16 cellular contexts compared by ENCODE assay signal in genomic region chr18:62364558-62364957, GRCh38. TPM values are rescaled to one million over a fixed set of nuclear protein-coding genes. Genes with fewer than 3 reads are reported as not detected.
DNase-seq lines count a peak whose midpoint lies in the region; ATAC-seq, FAIRE-seq and TF ChIP-seq lines count a peak whose summit lies in the region.
"Had no signal": no experiment of that assay in that cellular context is flagged by ENCODE, and none has a peak within 500 bp of the region (broad histone marks: within the 10 kb centered on the region; RNA-seq: fewer than 3 reads in every experiment).

No MANE protein-coding gene starts in this region.

- WGBS in HepG2 (ENCODE audit: low lambda C conversion rate): 97% methylated on average over 5 of the region's 5 CpGs
- WGBS in right lobe of liver (ENCODE audit: insufficient coverage, low coverage, low lambda C conversion rate, missing lambda C conversion rate): 87% methylated on average over 4 of the region's 5 CpGs
- WGBS in K562 (ENCODE audit: insufficient coverage, low coverage, missing lambda C conversion rate): 3% methylated on average over 5 of the region's 5 CpGs

- H3K4me1 Mint-ChIP-seq in activated CD4-positive, alpha-beta T cell treated with anti-CD3 and anti-CD28 coated beads for 36 hours: peaks cover 21% of the 10 kb centered on the region

- H3K4me2 ChIP-seq in HepG2 (ENCODE audit: low read depth, low read length) (no peak overlapping the region), K562 (ENCODE audit: insufficient read depth, low read length) (no peak overlapping the region)

- H3K27me3 Mint-ChIP-seq in activated CD4-positive, alpha-beta T cell treated with anti-CD3 and anti-CD28 coated beads for 36 hours: peaks cover 5% of the 10 kb centered on the region

- DNase-seq in activated CD4-positive, alpha-beta T cell treated with anti-CD3 and anti-CD28 coated beads for 36 hours: no peak
- DNase-seq in activated CD4-positive, alpha-beta T cell treated with anti-CD3 and anti-CD28 coated beads for 4 hours: no peak
- DNase-seq in HepG2 (ENCODE audit: low spot score) (no peak), right lobe of liver (no peak), K562 (ENCODE audit: extremely low read depth in 1 of 4, low spot score in 3 of 4) (no peak), left cardiac atrium (no peak)
- DNase-seq in stimulated activated CD4-positive, alpha-beta T cell treated with anti-CD3 and anti-CD28 coated beads, Interleukin-4, amount 100 ng/mL, for 24 hours: no peak
- DNase-seq: CD4-positive, alpha-beta memory T cell; DMS79 treated with DMSO at 0.1 percent for 48 hours; GF-D8; GOT3; H9 had no signal

- H3K4me1 ChIP-seq in HepG2 (ENCODE audit: insufficient read depth, low read length) (no peaks in the 10 kb centered on the region), right lobe of liver (no peaks in the 10 kb centered on the region), K562 (replicated peaks in 1 of 2; ENCODE audit: control insufficient read depth in 2 of 2, insufficient read depth in 2 of 2, low read length in 2 of 2) (no peaks in the 10 kb centered on the region)

- peaks cover 2% of the 10 kb centered on the region for H3K36me3 Mint-ChIP-seq in activated CD4-positive, alpha-beta T cell treated with anti-CD3 and anti-CD28 coated beads for 36 hours (ENCODE audit: low read depth)
- H3K36me3 Mint-ChIP-seq: CD4-positive, alpha-beta memory T cell had no signal

- H2AFZ ChIP-seq in HepG2 (ENCODE audit: low read length) (no peak overlapping the region), K562 (ENCODE audit: low read depth, low read length) (no peak overlapping the region)

- H3K9me3 Mint-ChIP-seq in activated CD4-positive, alpha-beta T cell treated with anti-CD3 and anti-CD28 coated beads for 36 hours (ENCODE audit: low read depth): no peaks in the 10 kb centered on the region
- H3K9me3 Mint-ChIP-seq: CD4-positive, alpha-beta memory T cell; H9 had no signal

- in situ Hi-C loops in HepG2 (cut with HindIII; ENCODE audit: extremely low pct_ligation_motif_present, low pct_unique_long_range_greater_than_20kb): no loop called here
- in situ Hi-C loops in K562 (cut with MboI): no loop called here

- H3K36me3 ChIP-seq in HepG2 (replicated peaks in 1 of 2; ENCODE audit: control insufficient read depth in 1 of 2, insufficient read depth in 2 of 2, low read length in 2 of 2): peaks cover 0 to 12% of the 10 kb centered on the region in 2 experiments; a peak in 2 of 5 replicates
- no peaks in the 10 kb centered on the region for H3K36me3 ChIP-seq in right lobe of liver
- no peaks in the 10 kb centered on the region for H3K36me3 ChIP-seq in K562 (ENCODE audit: control insufficient read depth, insufficient read depth, low read length)
- H3K36me3 ChIP-seq: BLaER1 had no signal

- POLR2A ChIA-PET in activated CD4-positive, alpha-beta T cell treated with anti-CD3 and anti-CD28 coated beads for 36 hours (lab: Charles Lee): interaction anchor here (0.5 kb wide), 1 partner anchor 11 kb away, joined by 3 read pairs; no protein-coding TSS in a partner anchor
- POLR2A ChIA-PET in HepG2 (lab: Yijun Ruan, JAX) (no interaction called here), K562 (lab: Yijun Ruan, JAX) (interaction anchor here (0.7 to 1.7 kb wide), 2 partner anchors 10 to 158 kb away, joined by 3 to 6 read pairs; no protein-coding TSS in a partner anchor)

- CTCF ChIA-PET in activated CD4-positive, alpha-beta T cell treated with anti-CD3 and anti-CD28 coated beads for 36 hours (lab: Charles Lee): interaction anchor here (0.7 kb wide), 2 partner anchors 24 to 174 kb away, joined by 3 read pairs; no protein-coding TSS in a partner anchor
- CTCF ChIA-PET in HepG2 (lab: Yijun Ruan, JAX; ENCODE audit: low intra/inter-chr PET ratio, low total read pairs) (no interaction called here), K562 (lab: Yijun Ruan, JAX; ENCODE audit: low intra/inter-chr PET ratio) (no interaction called here)

- no peak overlapping the region for H3K4me3 ChIP-seq in HepG2 (replicated peaks in 1 of 3; ENCODE audit: insufficient read depth in 1 of 3, low read depth in 2 of 3, low read length in 3 of 3)
- H3K4me3 ChIP-seq in right lobe of liver: no peak overlapping the region
- H3K4me3 ChIP-seq in K562: no peak overlapping the region
- H3K4me3 ChIP-seq: BLaER1 had no signal

- TF ChIP-seq RAD21 in HepG2 (CRISPR knock-in tag; IDR thresholded peaks at IDR 0.05): no peak
- TF ChIP-seq RAD21 in K562 (CRISPR knock-in tag; conservative IDR thresholded peaks at IDR 0.05 in 1 of 2, IDR thresholded peaks at IDR 0.05 in 1 of 2): no peak

- H3K27me3 ChIP-seq in HepG2 (ENCODE audit: control insufficient read depth in 1 of 2, insufficient read depth in 2 of 2, low read length in 2 of 2) (no peaks in the 10 kb centered on the region), right lobe of liver (no peaks in the 10 kb centered on the region), K562 (ENCODE audit: control insufficient read depth in 2 of 2, insufficient read depth in 2 of 2, low read length in 2 of 2) (peaks cover 9 to 32% of the 10 kb centered on the region in 2 experiments; a peak in 4 of 5 replicates)
- H3K27me3 ChIP-seq: BLaER1 had no signal

- H3K9me3 ChIP-seq in HepG2 (ENCODE audit: low read length) (no peaks in the 10 kb centered on the region), right lobe of liver (no peaks in the 10 kb centered on the region), K562 (replicated peaks; ENCODE audit: control insufficient read depth, insufficient read depth, low read depth, low read length) (no peaks in the 10 kb centered on the region)
- H3K9me3 ChIP-seq: BLaER1 had no signal

- intact Hi-C loops in activated CD4-positive, alpha-beta T cell treated with anti-CD3 and anti-CD28 coated beads for 36 hours (cut with DNase I, micrococcal nuclease): no loop called here
- intact Hi-C loops in HepG2 (cut with micrococcal nuclease; ENCODE audit: unreplicated experiment): no loop called here
- intact Hi-C loops in right lobe of liver (cut with DNase I): no loop called here
- intact Hi-C loops in K562 (cut with micrococcal nuclease): no loop called here
- intact Hi-C loops in left cardiac atrium (cut with DNase I): no loop called here

- ATAC-seq in activated CD4-positive, alpha-beta T cell treated with anti-CD3 and anti-CD28 coated beads for 36 hours: no peak
- ATAC-seq in HepG2 (no peak), right lobe of liver (no peak), K562 (no peak), left cardiac atrium (no peak)

- H3K9ac ChIP-seq in HepG2 (ENCODE audit: insufficient read depth, low read depth, low read length) (no peak overlapping the region), K562 (ENCODE audit: insufficient read depth in 1 of 2, low read depth in 2 of 2, low read length in 2 of 2) (no peak overlapping the region)
- H3K9ac ChIP-seq: BLaER1 had no signal

- H3K9me1 ChIP-seq in K562 (ENCODE audit: control insufficient read depth, insufficient read depth, low read length): no peaks in the 10 kb centered on the region

- TF ChIP-seq POLR2A in HepG2 (IDR thresholded peaks at IDR 0.05; ENCODE audit: insufficient read depth in 1 of 2, low read depth in 2 of 2, low read length in 2 of 2) (no peak), right lobe of liver (IDR thresholded peaks at IDR 0.05) (no peak), K562 (conservative IDR thresholded peaks at IDR 0.05) (no peak)

- no peak overlapping the region for H3K4me3 Mint-ChIP-seq in activated CD4-positive, alpha-beta T cell treated with anti-CD3 and anti-CD28 coated beads for 36 hours
- H3K4me3 Mint-ChIP-seq: CD14-positive monocyte; CD4-positive, alpha-beta memory T cell; H9 had no signal

- no peak for FAIRE-seq in HepG2 (lab: Jason Lieb, UNC)
- no peak for FAIRE-seq in K562 (lab: Jason Lieb, UNC)

- TF ChIP-seq CTCF in HepG2 (CRISPR knock-in tag; IDR thresholded peaks at IDR 0.05) (no peak), right lobe of liver (IDR thresholded peaks at IDR 0.05) (no peak), K562 (IDR thresholded peaks at IDR 0.05 in 2 of 3, conservative IDR thresholded peaks at IDR 0.05 in 1 of 3; ENCODE audit: insufficient read depth in 2 of 3, low read depth in 1 of 3, low read length in 3 of 3) (no peak)

- H4K20me1 ChIP-seq in HepG2 (ENCODE audit: insufficient read depth, low read length): no peaks in the 10 kb centered on the region
- no peaks in the 10 kb centered on the region for H4K20me1 ChIP-seq in K562 (replicated peaks; ENCODE audit: control insufficient read depth, insufficient read depth, low read length)
- H4K20me1 ChIP-seq: BLaER1 had no signal

- BruUV-seq in HepG2 (replicated peaks; lab: Mats Ljungman, UMichigan): no TSS peak
- BruUV-seq in K562 (replicated peaks; lab: Mats Ljungman, UMichigan): no TSS peak

- H3K27ac ChIP-seq in HepG2 (ENCODE audit: extremely low read length, insufficient read depth, low read length) (no peak overlapping the region), right lobe of liver (no peak overlapping the region), K562 (ENCODE audit: extremely low read depth, low read depth, low read length) (no peak overlapping the region)
- H3K27ac ChIP-seq: 22Rv1, BLaER1 had no signal

- H3K79me2 ChIP-seq in HepG2 (ENCODE audit: insufficient read depth, low read length): no peaks in the 10 kb centered on the region
- no peaks in the 10 kb centered on the region for H3K79me2 ChIP-seq in K562 (ENCODE audit: control insufficient read depth, insufficient read depth, low read length)

- TF ChIP-seq EP300 in HepG2 (IDR thresholded peaks at IDR 0.05; ENCODE audit: low read depth in 2 of 2, low read length in 2 of 2): no peak
- no peak for TF ChIP-seq EP300 in HepG2 (CRISPR knock-in tag; IDR thresholded peaks at IDR 0.05; ENCODE audit: borderline replicate concordance)
- TF ChIP-seq EP300 in K562 (IDR thresholded peaks at IDR 0.05; ENCODE audit: low read length): no peak

- H3K27ac Mint-ChIP-seq in activated CD4-positive, alpha-beta T cell treated with anti-CD3 and anti-CD28 coated beads for 36 hours: peak overlapping the region; percentile 25
- H3K27ac Mint-ChIP-seq: CD4-positive, alpha-beta memory T cell had no signal

RNA-seq across cellular contexts. Expression of gene TNFRSF11A, which starts 39.4 kb away (rescaled TPM):
- 1 to 10 TPM; 6.9 to 9.3 TPM for total RNA-seq in activated CD4-positive, alpha-beta T cell treated with anti-CD3 and anti-CD28 coated beads for 36 hours
- total RNA-seq in HepG2 (2016; rRNA removed; fragmentation: Illumina TruSeq; extraction: Trizol) (3.6 and 4.6 TPM in 2 replicates), right lobe of liver (1 to 10 TPM in 3 of 6 experiments, under 1 TPM in 3; 0.27 to 2.1 (median 0.81) TPM), K562 (2014; rRNA removed) (not detected in 2 replicates), K562 (2014; rRNA removed; fragmentation: Illumina TruSeq; extraction: Trizol) (not detected in 2 replicates), K562 (2015; rRNA removed; fragmentation: Illumina TruSeq; extraction: Trizol) (not detected in 2 replicates), K562 (2021) (0.04 TPM in 2 replicates), left cardiac atrium (1 to 10 TPM; 2.9 to 3.6 TPM)
- total RNA-seq in HepG2 (2016; cell fraction: cytosol; rRNA removed; fragmentation: Illumina TruSeq; extraction: Trizol; ENCODE audit: low read depth): 2.4 and 4.4 TPM in 2 replicates
- 4.2 and 4.6 TPM in 2 replicates for total RNA-seq in HepG2 (2016; cell fraction: insoluble cytoplasmic fraction; rRNA removed; fragmentation: Illumina TruSeq; extraction: Trizol)
- 2.7 and 3.6 TPM in 2 replicates for total RNA-seq in HepG2 (2016; cell fraction: membrane; rRNA removed; fragmentation: Illumina TruSeq; extraction: Trizol)
- 7.2 and 7.4 TPM in 2 replicates for total RNA-seq in HepG2 (2016; cell fraction: nucleus; rRNA removed; fragmentation: Illumina TruSeq; extraction: Trizol)
- polyA plus RNA-seq in HepG2 (2011; rRNA removed) (6.4 and 8.2 TPM in 2 replicates), K562 (2011; rRNA removed) (0.05 and 0.06 TPM in 2 replicates), K562 (2014; fragmentation: Illumina TruSeq; extraction: Trizol) (0.03 TPM in 1 of 2 replicates, not detected in the other), K562 (2014; fragmentation: Nextera tagmentation; extraction: Ambion mirVana) (not detected), K562 (2014; rRNA removed) (0.03 TPM in 1 of 2 replicates, not detected in the other)
- 5.6 and 6.7 TPM in 2 replicates for polyA plus RNA-seq in HepG2 (2011; cell fraction: cytosol; rRNA removed)
- 8.3 and 10.7 TPM in 2 replicates for polyA plus RNA-seq in HepG2 (2011; cell fraction: nucleus; rRNA removed)
- polyA plus RNA-seq in HepG2 (2012): 1.2 and 2.9 TPM in 2 replicates
- 1.3 and 2.0 TPM in 2 replicates for polyA plus RNA-seq in HepG2 (2016; cell fraction: cytosol; fragmentation: Illumina TruSeq; extraction: Trizol; ENCODE audit: low read depth)
- polyA plus RNA-seq in HepG2 (2016; cell fraction: insoluble cytoplasmic fraction; fragmentation: Illumina TruSeq; extraction: Trizol; ENCODE audit: low read depth): 2.5 and 2.7 TPM in 2 replicates
- 2.9 and 3.0 TPM in 2 replicates for polyA plus RNA-seq in HepG2 (2016; cell fraction: membrane; fragmentation: Illumina TruSeq; extraction: Trizol; ENCODE audit: low read depth)
- polyA plus RNA-seq in HepG2 (2016; cell fraction: nucleus; fragmentation: Illumina TruSeq; extraction: Trizol; ENCODE audit: insufficient read depth, low read depth): 12.9 and 13.2 TPM in 2 replicates
- polyA minus RNA-seq in HepG2 (2011; rRNA and poly(A)+ RNA removed; ENCODE audit: low replicate concordance): 6.1 and 14.1 TPM in 2 replicates
- polyA minus RNA-seq in HepG2 (2011; cell fraction: cytosol; rRNA and poly(A)+ RNA removed): 6.1 and 7.0 TPM in 2 replicates
- 8.5 and 10.9 TPM in 2 replicates for polyA minus RNA-seq in HepG2 (2011; cell fraction: nucleus; rRNA and poly(A)+ RNA removed)
- total RNA-seq in K562 (2011; cell fraction: chromatin; rRNA removed; ENCODE audit: low replicate concordance): 0.23 TPM in 1 of 2 replicates, not detected in the other
- total RNA-seq in K562 (2011; cell fraction: nucleolus; rRNA removed): not detected in 2 replicates
- total RNA-seq in K562 (2011; cell fraction: nucleoplasm; rRNA removed): 0.15 TPM in 1 of 2 replicates, not detected in the other
- 0.01 and 0.04 TPM in 2 replicates for polyA plus RNA-seq in K562 (2011; cell fraction: cytosol; rRNA removed)
- polyA plus RNA-seq in K562 (2011; cell fraction: nucleus; rRNA removed): 0.01 and 0.04 TPM in 2 replicates
- polyA plus RNA-seq in K562 (2012): 0.04 and 0.12 TPM in 2 replicates
- 0.06 and 0.11 TPM in 2 replicates for polyA minus RNA-seq in K562 (2011; rRNA and poly(A)+ RNA removed)
- 0.67 TPM in 1 of 2 replicates, not detected in the other for polyA minus RNA-seq in K562 (2011; cell fraction: cytosol; rRNA and poly(A)+ RNA removed)
- polyA minus RNA-seq in K562 (2011; cell fraction: nucleus; rRNA and poly(A)+ RNA removed): not detected in 2 replicates
- polyA plus RNA-seq: AG04450 had no signal
